17 cellular contexts compared by ENCODE assay signal in genomic region chr3:13403213-13403817, GRCh38.
"Had no signal": no experiment of that assay in that cellular context is flagged by ENCODE, and none has a peak within 500 bp of the region (broad histone marks: within the 10 kb centered on the region; RNA-seq: fewer than 3 reads in every experiment).

No MANE protein-coding gene starts in this region.

- H3K27ac Mint-ChIP-seq: activated CD4-positive, alpha-beta memory T cell treated with anti-CD3 and anti-CD28 coated beads, Interleukin-2, amount 10 ng/mL, durations not matched to agents 7 days and 5 days had no signal

- FAIRE-seq: endothelial cell of umbilical vein had no signal

- H3K36me3 ChIP-seq: suprapubic skin had no signal

- H3K4me1 ChIP-seq: body of pancreas, psoas muscle, suprapubic skin, upper lobe of left lung had no signal

- DNase-seq: activated CD4-positive, alpha-beta memory T cell treated with anti-CD3 and anti-CD28 coated beads, Interleukin-2, amount 10 ng/mL, durations not matched to agents 7 days and 5 days; activated naive CD4-positive, alpha-beta T cell treated with anti-CD3 and anti-CD28 coated beads, Interleukin-2, amount 50 U/mL, for 16 hours; amniotic stem cell; body of pancreas; foreskin melanocyte; head of caudate nucleus; left colon; naive thymus-derived CD4-positive, alpha-beta T cell; psoas muscle; spleen; stimulated activated CD4-positive, alpha-beta T cell treated with anti-CD3 and anti-CD28 coated beads, Interleukin-1b, Interleukin-23, amount 100 ng/mL, for 48 hours; stimulated activated naive CD4-positive, alpha-beta T cell; upper lobe of left lung had no signal

- H3K4me3 Mint-ChIP-seq: activated CD4-positive, alpha-beta memory T cell treated with anti-CD3 and anti-CD28 coated beads, Interleukin-2, amount 10 ng/mL, durations not matched to agents 7 days and 5 days; naive thymus-derived CD4-positive, alpha-beta T cell had no signal

- H3K27me3 Mint-ChIP-seq: activated CD4-positive, alpha-beta memory T cell treated with anti-CD3 and anti-CD28 coated beads, Interleukin-2, amount 10 ng/mL, durations not matched to agents 7 days and 5 days; naive thymus-derived CD4-positive, alpha-beta T cell had no signal

- ATAC-seq: body of pancreas; left colon; naive thymus-derived CD4-positive, alpha-beta T cell; psoas muscle; sciatic nerve; SK-N-SH treated with all-trans-retinoic acid at 6 μM for 48 hours had no signal

- H3K4me3 ChIP-seq: body of pancreas, psoas muscle, spleen, suprapubic skin, upper lobe of left lung had no signal

- H3K9me3 ChIP-seq: body of pancreas, psoas muscle had no signal

- H3K27ac ChIP-seq: body of pancreas, psoas muscle, suprapubic skin, upper lobe of left lung had no signal

- H3K27me3 ChIP-seq: body of pancreas, spleen, suprapubic skin, upper lobe of left lung had no signal
